ENCODE assay signal across 2 cellular contexts in genomic region chr18:22639626-22640025, GRCh38.
TF ChIP-seq lines count a peak whose summit lies in the region.

No MANE protein-coding gene starts in this region.

TF ChIP-seq in A549, 52 proteins besides CTCF, POLR2A, EP300 and RAD21 (continued from another document):
- TF ChIP-seq PBX3 (IDR thresholded peaks at IDR 0.05) (no peak), RARB (CRISPR knock-in tag; IDR thresholded peaks at IDR 0.05) (no peak)

TF ChIP-seq in SK-N-SH, 30 proteins besides CTCF, POLR2A, EP300 and RAD21 (continued from another document):
- no peak for TF ChIP-seq PBX3 (IDR thresholded peaks at IDR 0.05)
- TF ChIP-seq RFX5 (IDR thresholded peaks at IDR 0.05; ENCODE audit: low read length) = no peak
- TF ChIP-seq TEAD4 (IDR thresholded peaks at IDR 0.05; ENCODE audit: borderline replicate concordance, insufficient read depth) = no peak
- no peak for TF ChIP-seq FOXM1 (IDR thresholded peaks at IDR 0.05; ENCODE audit: low read depth)
- no peak for TF ChIP-seq ELF1 (IDR thresholded peaks at IDR 0.05)
- TF ChIP-seq FOSL2 (IDR thresholded peaks at IDR 0.05; ENCODE audit: borderline replicate concordance, low read depth) = no peak
- no peak for TF ChIP-seq MAX (IDR thresholded peaks at IDR 0.05; ENCODE audit: low read depth)
- no peak for TF ChIP-seq GATA2 (CRISPR knock-in tag; IDR thresholded peaks at IDR 0.05)
